In genomic region chr15:71288348-71288955, GRCh38 we compare ENCODE assay signal across 14 cellular contexts.
"Had no signal": no experiment of that assay in that cellular context is flagged by ENCODE, and none has a peak within 500 bp of the region (broad histone marks: within the 10 kb centered on the region; RNA-seq: fewer than 3 reads in every experiment).

No MANE protein-coding gene starts in this region.

- H3K4me1 ChIP-seq: esophagus muscularis mucosa, left lung had no signal

- H3K27ac ChIP-seq: esophagus muscularis mucosa, foreskin keratinocyte had no signal

- H3K36me3 ChIP-seq: esophagus muscularis mucosa, left lung, upper lobe of left lung had no signal

- H3K9me3 Mint-ChIP-seq: activated T-helper 1 cell treated with anti-CD3 and anti-CD28 coated beads, Interleukin-12 subunit alpha, Interleukin-12 subunit beta, Interleukin-2, Interleukin-4 antibody, amounts not matched to agents 30 ng/mL and 10 ng/mL and 1 ng/mL, durations not matched to agents 14 hours and 24 hours and 36 hours; dendritic cell treated with granulocyte-macrophage colony-stimulating factor and Interleukin-4, amounts not matched to agents 40 ng/mL and 50 ng/mL, for 4 days; endodermal cell; T-helper 1 cell treated with Interleukin-12 subunit alpha and Interleukin-12 subunit beta and Interleukin-4 antibody, amounts not matched to agents 30 μg/mL and 1 μg/mL, for 36 hours had no signal

- DNase-seq: activated CD4-positive, alpha-beta T cell treated with anti-CD3 and anti-CD28 coated beads for 4 hours; activated naive CD4-positive, alpha-beta T cell; endodermal cell; foreskin keratinocyte; left lung; stimulated activated CD4-positive, alpha-beta T cell treated with anti-CD3 and anti-CD28 coated beads, Interleukin-12 subunit alpha, Interleukin-12 subunit beta, amount 100 ng/mL, for 4 hours; stimulated activated CD4-positive, alpha-beta T cell treated with anti-CD3 and anti-CD28 coated beads, Interleukin-2, amount 100 ng/mL, for 48 hours; stimulated activated naive CD4-positive, alpha-beta T cell treated with Interleukin-2 at 50 U/mL for 16 hours; upper lobe of left lung had no signal

- H3K4me3 Mint-ChIP-seq: activated T-helper 1 cell treated with anti-CD3 and anti-CD28 coated beads, Interleukin-12 subunit alpha, Interleukin-12 subunit beta, Interleukin-2, Interleukin-4 antibody, amounts not matched to agents 30 ng/mL and 10 ng/mL and 1 ng/mL, durations not matched to agents 14 hours and 24 hours and 36 hours; dendritic cell treated with granulocyte-macrophage colony-stimulating factor and Interleukin-4, amounts not matched to agents 40 ng/mL and 50 ng/mL, for 4 days; endodermal cell; T-helper 1 cell treated with Interleukin-12 subunit alpha and Interleukin-12 subunit beta and Interleukin-4 antibody, amounts not matched to agents 30 μg/mL and 1 μg/mL, for 36 hours had no signal

- H3K27ac Mint-ChIP-seq: activated T-helper 1 cell treated with anti-CD3 and anti-CD28 coated beads, Interleukin-12 subunit alpha, Interleukin-12 subunit beta, Interleukin-2, Interleukin-4 antibody, amounts not matched to agents 30 ng/mL and 10 ng/mL and 1 ng/mL, durations not matched to agents 14 hours and 24 hours and 36 hours; dendritic cell treated with granulocyte-macrophage colony-stimulating factor and Interleukin-4, amounts not matched to agents 40 ng/mL and 50 ng/mL, for 4 days; endodermal cell; T-helper 1 cell treated with Interleukin-12 subunit alpha and Interleukin-12 subunit beta and Interleukin-4 antibody, amounts not matched to agents 30 μg/mL and 1 μg/mL, for 36 hours had no signal

- H3K4me3 ChIP-seq: esophagus muscularis mucosa, left lung, upper lobe of left lung had no signal

- H3K9me3 ChIP-seq: esophagus muscularis mucosa, left lung, upper lobe of left lung had no signal

- ATAC-seq: foreskin keratinocyte, left lung had no signal

- FAIRE-seq: keratinocyte had no signal

- H3K27me3 ChIP-seq: esophagus muscularis mucosa, foreskin keratinocyte, left lung, upper lobe of left lung had no signal
